25 cellular contexts compared by ENCODE assay signal in the genomic region with DNA sequence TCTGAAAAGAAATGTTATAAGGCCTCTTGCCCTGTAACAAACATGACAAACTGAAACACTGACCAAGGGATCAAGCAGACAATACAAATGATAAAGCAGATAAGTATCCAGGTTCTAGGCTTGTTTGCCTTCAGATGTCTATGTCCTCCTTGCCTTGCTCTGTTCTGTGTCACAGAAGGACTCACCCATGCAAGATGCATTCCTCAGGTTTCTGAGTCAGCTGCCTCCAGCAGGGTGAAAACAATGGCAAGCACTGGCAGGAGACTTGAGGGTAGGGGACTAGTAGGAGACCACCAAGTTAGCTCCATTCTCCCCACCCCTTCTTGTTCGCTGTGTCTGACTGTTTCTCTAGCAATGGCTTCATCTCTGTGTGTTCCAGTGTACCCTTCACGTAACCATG.
A peak's percentile ranks its signal among the peaks of the same experiment; 100 is the strongest.
DNase-seq lines count a peak whose midpoint lies in the region.
"Had no signal": no experiment of that assay in that cellular context is flagged by ENCODE, and none has a peak within 500 bp of the region (broad histone marks: within the 10 kb centered on the region; RNA-seq: fewer than 3 reads in every experiment).

No MANE protein-coding gene starts in this region.

- H3K4ac ChIP-seq in mesendoderm (ENCODE audit: low read depth, low read length): no peak overlapping the region

- WGBS in mesendoderm (ENCODE audit: extremely low coverage, insufficient coverage, low lambda C conversion rate): no CpG with 5 or more reads among the region's 2 CpGs

- H3K27me3 ChIP-seq in H7 (ENCODE audit: control insufficient read depth, insufficient read depth, low read length) (no peaks in the 10 kb centered on the region), SJSA1 (replicated peaks) (no peaks in the 10 kb centered on the region), mesendoderm (ENCODE audit: insufficient read depth, low read length, poor library complexity) (no peaks in the 10 kb centered on the region)
- H3K27me3 ChIP-seq: BLaER1 had no signal

- H3K4me1 ChIP-seq in SJSA1 (replicated peaks) (peaks cover 10% of the 10 kb centered on the region), mesendoderm (ENCODE audit: control insufficient read depth, low read depth, low read length) (peaks cover 2% of the 10 kb centered on the region)
- H3K4me1 ChIP-seq: BLaER1, psoas muscle had no signal

- H2BK15ac ChIP-seq in mesendoderm (replicated peaks; ENCODE audit: low read depth): no peak overlapping the region

- no peak overlapping the region for H3K9ac ChIP-seq in mesendoderm (ENCODE audit: low read length)
- H3K9ac ChIP-seq: BLaER1, SK-N-SH had no signal

- H2BK5ac ChIP-seq in mesendoderm (ENCODE audit: low read length): no peak overlapping the region

- no peaks in the 10 kb centered on the region for H3K9me3 ChIP-seq in SJSA1 (replicated peaks)
- H3K9me3 ChIP-seq: BLaER1, psoas muscle, SK-N-SH had no signal

- H2AK5ac ChIP-seq in mesendoderm (ENCODE audit: low read length): no peak overlapping the region

- H3K56ac ChIP-seq in mesendoderm (ENCODE audit: low read length): no peak overlapping the region

- H2BK120ac ChIP-seq in mesendoderm (ENCODE audit: low read depth, low read length): no peak overlapping the region

- H3K79me2 ChIP-seq in mesendoderm (ENCODE audit: control insufficient read depth, insufficient read depth, low read length): no peaks in the 10 kb centered on the region

- H4K8ac ChIP-seq in mesendoderm (ENCODE audit: low read depth, low read length): no peak overlapping the region

- H3K4me2 ChIP-seq in mesendoderm (ENCODE audit: low read length): no peak overlapping the region
- H3K4me2 ChIP-seq: BLaER1, SK-N-SH had no signal

- no peak overlapping the region for H3K4me3 ChIP-seq in H7 (ENCODE audit: insufficient read depth, low read depth, low read length)
- no peak overlapping the region for H3K4me3 ChIP-seq in SJSA1
- H3K4me3 ChIP-seq in mesendoderm (ENCODE audit: low read length): no peak overlapping the region
- H3K4me3 ChIP-seq: BLaER1, GM12878, psoas muscle had no signal

- no peak overlapping the region for H3K23ac ChIP-seq in mesendoderm (ENCODE audit: low read length)

- no peaks in the 10 kb centered on the region for H3K79me1 ChIP-seq in mesendoderm (ENCODE audit: low read length)

- peak overlapping the region; percentile 27; the same call in 1 of the 2 replicates for H3K27ac ChIP-seq in SJSA1
- no peak overlapping the region for H3K27ac ChIP-seq in epithelial cell of prostate
- H3K27ac ChIP-seq in mesendoderm (ENCODE audit: low read depth, low read length): no peak overlapping the region
- H3K27ac ChIP-seq: BLaER1, psoas muscle, VCaP had no signal

- no peak overlapping the region for H3K18ac ChIP-seq in mesendoderm (ENCODE audit: low read length)

- DNase-seq in H7 (peak; percentile 13), SJSA1 (ENCODE audit: low read depth in 1 of 2, low spot score in 2 of 2) (peak; percentile 53 to 70), epithelial cell of prostate (ENCODE audit: low read depth, low spot score) (peak; percentile 34), mesendoderm (peak; percentile 90), GM19238 (ENCODE audit: insufficient read length, low spot score) (no peak), NCI-H748 treated with DMSO at 0.1 percent for 48 hours (lab: John Stamatoyannopoulos, UW) (no peak), NCI-H1105 treated with DMSO at 0.1 percent for 48 hours (lab: John Stamatoyannopoulos, UW) (no peak)
- DNase-seq in stimulated activated CD4-positive, alpha-beta T cell treated with anti-CD3 and anti-CD28 coated beads, Interleukin-4, amount 100 ng/mL, for 4 hours: no peak
- DNase-seq: ACHN; activated CD4-positive, alpha-beta T cell treated with anti-CD3 and anti-CD28 coated beads, Interleukin-2, amount 10 ng/mL, durations not matched to agents 24 days and 14 days; activated naive CD4-positive, alpha-beta T cell treated with anti-CD3 and anti-CD28 coated beads for 36 hours; activated T-cell treated with anti-CD3 and anti-CD28 coated beads, Interleukin-2, amount 50 U/mL, for 4 hours; COR-L47; cortex of kidney; DMS79 treated with DMSO at 0.1 percent for 48 hours; left colon; mesenchymal stem cell; NCI-H1417 treated with DMSO at 0.1 percent for 48 hours; NK-92 treated with Interleukin-12 subunit alpha and Interleukin-12 subunit beta, amount 100 ng/mL, for 24 hours; psoas muscle; SK-N-SH; T-helper 2 cell had no signal

- no peaks in the 10 kb centered on the region for H3K36me3 ChIP-seq in H7 (replicated peaks; ENCODE audit: control insufficient read depth, insufficient read depth, low read length)
- H3K36me3 ChIP-seq in SJSA1: no peaks in the 10 kb centered on the region
- no peaks in the 10 kb centered on the region for H3K36me3 ChIP-seq in mesendoderm (ENCODE audit: control insufficient read depth, insufficient read depth, low read length)
- H3K36me3 ChIP-seq: BLaER1 had no signal

- H4K5ac ChIP-seq in mesendoderm (ENCODE audit: low read length): no peak overlapping the region

Comparison
In these comparisons a context has a peak if more than half of its experiments do, and no peak if none do; other contexts are left out.
1. DNase-seq: peak in H7 (single experiment), SJSA1 (2 of 2), epithelial cell of prostate (single experiment) and mesendoderm (single experiment); none in GM19238 (single experiment), stimulated activated CD4-positive, alpha-beta T cell treated with anti-CD3 and anti-CD28 coated beads, Interleukin-4, amount 100 ng/mL, for 4 hours (0 of 2), NCI-H748 treated with DMSO at 0.1 percent for 48 hours (single experiment) and NCI-H1105 treated with DMSO at 0.1 percent for 48 hours (single experiment).